Comparison of ENCODE assay signal across 1 cellular context in genomic region chr2:57180042-57180567, GRCh38.
TF ChIP-seq lines count a peak whose summit lies in the region.

No MANE protein-coding gene starts in this region.

TF ChIP-seq in GM23338, 12 proteins besides CTCF, POLR2A, EP300 and RAD21 (continued from another document):
- TF ChIP-seq REST (IDR thresholded peaks at IDR 0.05; ENCODE audit: unreplicated experiment) (no peak), NANOG (IDR thresholded peaks at IDR 0.05; ENCODE audit: borderline replicate concordance) (no peak), ZNF331 (CRISPR knock-in tag; IDR thresholded peaks at IDR 0.05; ENCODE audit: low read depth) (no peak), ZNF114 (CRISPR knock-in tag; IDR thresholded peaks at IDR 0.05) (no peak), STAT1 (IDR thresholded peaks at IDR 0.05; ENCODE audit: unreplicated experiment) (no peak), ZNF462 (CRISPR knock-in tag; IDR thresholded peaks at IDR 0.05) (no peak), POLR2AphosphoS5 (IDR thresholded peaks at IDR 0.05; ENCODE audit: low read depth) (no peak), JUNB (IDR thresholded peaks at IDR 0.05; ENCODE audit: unreplicated experiment) (no peak), CREB1 (CRISPR knock-in tag; IDR thresholded peaks at IDR 0.05; ENCODE audit: low read depth) (no peak), EZH2phosphoT487 (IDR thresholded peaks at IDR 0.05; ENCODE audit: unreplicated experiment) (no peak), ETS1 (IDR thresholded peaks at IDR 0.05) (no peak)
TF ChIP-seq in GM23338: peak in this region for 0.
